ENCODE assay signal across 9 cellular contexts in the genomic region with DNA sequence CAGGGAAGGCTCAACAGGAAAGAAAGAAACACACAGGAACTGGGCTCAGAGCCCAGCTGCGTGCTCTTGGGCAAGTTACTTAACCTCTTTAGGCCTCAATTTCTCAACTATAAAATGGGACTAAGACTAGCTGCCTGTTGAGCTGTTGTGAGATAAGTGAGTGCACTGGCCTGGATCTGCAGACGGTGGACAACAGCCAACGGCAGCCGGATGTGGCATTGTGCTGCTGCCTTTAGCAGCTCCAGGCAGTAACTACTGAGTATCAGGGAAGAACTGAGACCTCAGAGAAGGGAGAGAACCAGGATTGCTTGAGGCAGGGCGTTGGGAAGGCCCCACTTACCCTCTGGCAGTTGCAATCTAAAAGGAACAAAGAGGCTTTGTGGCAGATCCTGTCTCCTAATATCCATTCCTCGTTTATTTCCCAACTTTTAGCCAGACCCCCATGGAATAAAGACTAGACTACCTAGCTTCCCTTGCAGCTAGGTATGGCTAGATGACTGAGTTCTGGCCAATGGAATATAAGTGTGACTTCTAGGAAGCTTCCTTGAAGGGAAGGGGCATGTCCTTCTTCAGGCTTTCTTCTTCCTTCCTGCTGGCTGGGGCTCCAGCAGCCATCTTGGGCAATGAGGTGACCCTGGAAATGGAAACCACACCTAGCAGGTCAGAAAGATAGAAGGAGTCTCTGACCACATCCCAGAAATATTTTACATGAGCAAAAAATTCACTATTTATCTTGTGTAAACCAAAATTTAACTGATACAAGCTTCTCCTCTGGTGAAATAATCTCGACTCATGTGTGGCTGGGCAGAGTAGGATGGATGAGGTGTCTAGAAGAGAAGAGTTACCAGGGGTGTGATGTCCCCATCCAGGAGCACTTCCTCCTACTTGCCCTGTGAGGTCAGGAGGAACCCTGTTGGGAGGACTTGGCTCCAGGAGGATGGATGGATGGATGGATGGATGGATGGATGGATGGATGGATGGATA.
A peak's percentile ranks its signal among the peaks of the same experiment; 100 is the strongest.
DNase-seq lines count a peak whose midpoint lies in the region; ATAC-seq and TF ChIP-seq lines count a peak whose summit lies in the region.
"Had no signal": no experiment of that assay in that cellular context is flagged by ENCODE, and none has a peak within 500 bp of the region (broad histone marks: within the 10 kb centered on the region; RNA-seq: fewer than 3 reads in every experiment).

No MANE protein-coding gene starts in this region.

- H3K27me3 ChIP-seq in CD8-positive, alpha-beta memory T cell (ENCODE audit: insufficient read depth, low read length, poor library complexity, severe bottlenecking): no peaks in the 10 kb centered on the region
- H3K27me3 ChIP-seq in sigmoid colon: no peaks in the 10 kb centered on the region

- no peak overlapping the region for H3K4me3 Mint-ChIP-seq in CD8-positive, alpha-beta memory T cell
- no peak overlapping the region for H3K4me3 Mint-ChIP-seq in stimulated activated effector memory CD8-positive, alpha-beta T cell treated with anti-CD3 and anti-CD28 coated beads, Interleukin-12 subunit alpha, Interleukin-12 subunit beta, amount 100 ng/mL, for 72 hours

- TF ChIP-seq CTCF in sigmoid colon (IDR thresholded peaks at IDR 0.05): no peak

- intact Hi-C loops in left cardiac atrium (cut with DNase I) (loop anchor here in 1 of 2 donors (5.0 kb wide), 1 partner anchor 47 kb away; no protein-coding TSS in a partner anchor), sigmoid colon (cut with DNase I) (no loop called here), head of caudate nucleus (cut with DNase I) (no loop called here)

- peaks cover 0 to 3% (median 0%) of the 10 kb centered on the region in 5 donors for H3K9me3 Mint-ChIP-seq in CD8-positive, alpha-beta memory T cell
- no peaks in the 10 kb centered on the region for H3K9me3 Mint-ChIP-seq in stimulated activated effector memory CD8-positive, alpha-beta T cell treated with anti-CD3 and anti-CD28 coated beads, Interleukin-12 subunit alpha, Interleukin-12 subunit beta, amount 100 ng/mL, for 72 hours

- H3K4me3 ChIP-seq in CD8-positive, alpha-beta memory T cell (ENCODE audit: low read length): no peak overlapping the region
- no peak overlapping the region for H3K4me3 ChIP-seq in sigmoid colon

- peak overlapping the region; percentile 85 for H3K27ac ChIP-seq in CD8-positive, alpha-beta memory T cell (ENCODE audit: low read depth, low read length)
- H3K27ac ChIP-seq in angular gyrus (ENCODE audit: low read depth, low read length): peak overlapping the region; percentile 25
- peak overlapping the region; percentile 71 to 84 (median 76) for H3K27ac ChIP-seq in sigmoid colon

- ATAC-seq in left cardiac atrium (peak; percentile 17 to 35), GM21528 (IDR thresholded peaks at IDR 0.05; ENCODE audit: low FRiP score, unreplicated experiment) (no peak)
- no peak for ATAC-seq in stimulated activated effector memory CD8-positive, alpha-beta T cell treated with anti-CD3 and anti-CD28 coated beads, Interleukin-12 subunit alpha, Interleukin-12 subunit beta, amount 100 ng/mL, for 72 hours

- peaks cover 0 to 5% (median 0%) of the 10 kb centered on the region in 3 donors for H3K4me1 Mint-ChIP-seq in CD8-positive, alpha-beta memory T cell
- H3K4me1 Mint-ChIP-seq in stimulated activated effector memory CD8-positive, alpha-beta T cell treated with anti-CD3 and anti-CD28 coated beads, Interleukin-12 subunit alpha, Interleukin-12 subunit beta, amount 100 ng/mL, for 72 hours: peaks cover 39% of the 10 kb centered on the region

- H3K36me3 ChIP-seq in CD8-positive, alpha-beta memory T cell (ENCODE audit: insufficient read depth, low read length): no peaks in the 10 kb centered on the region
- H3K36me3 ChIP-seq in sigmoid colon: no peaks in the 10 kb centered on the region

- no peak for DNase-seq in CD8-positive, alpha-beta memory T cell
- peak; percentile 77 for DNase-seq in left cardiac atrium
- no peak for DNase-seq in sigmoid colon
- no peak for DNase-seq in NCI-H748 treated with DMSO at 0.1 percent for 48 hours (lab: John Stamatoyannopoulos, UW)
- no peak for DNase-seq in stimulated activated effector memory CD8-positive, alpha-beta T cell treated with anti-CD3 and anti-CD28 coated beads, Interleukin-12 subunit alpha, Interleukin-12 subunit beta, amount 100 ng/mL, for 72 hours (ENCODE audit: low spot score in 2 of 2)
- no peak for DNase-seq in head of caudate nucleus
- DNase-seq: NK-92 treated with Interleukin-12 subunit alpha and Interleukin-12 subunit beta, amount 100 ng/mL, for 24 hours had no signal

- POLR2A ChIA-PET in CD8-positive, alpha-beta memory T cell (lab: Charles Lee): no interaction called here

- H3K27ac Mint-ChIP-seq in CD8-positive, alpha-beta memory T cell: no peak overlapping the region
- no peak overlapping the region for H3K27ac Mint-ChIP-seq in stimulated activated effector memory CD8-positive, alpha-beta T cell treated with anti-CD3 and anti-CD28 coated beads, Interleukin-12 subunit alpha, Interleukin-12 subunit beta, amount 100 ng/mL, for 72 hours

- peaks cover 2 to 22% of the 10 kb centered on the region in 2 donors for H3K27me3 Mint-ChIP-seq in CD8-positive, alpha-beta memory T cell

- H3K9me3 ChIP-seq in CD8-positive, alpha-beta memory T cell (ENCODE audit: low read length): no peaks in the 10 kb centered on the region
- no peaks in the 10 kb centered on the region for H3K9me3 ChIP-seq in sigmoid colon

- no peak for TF ChIP-seq POLR2A in sigmoid colon (IDR thresholded peaks at IDR 0.05)

- TF ChIP-seq EP300 in sigmoid colon (IDR thresholded peaks at IDR 0.05): no peak

- H3K36me3 Mint-ChIP-seq in CD8-positive, alpha-beta memory T cell: no peaks in the 10 kb centered on the region
- no peaks in the 10 kb centered on the region for H3K36me3 Mint-ChIP-seq in stimulated activated effector memory CD8-positive, alpha-beta T cell treated with anti-CD3 and anti-CD28 coated beads, Interleukin-12 subunit alpha, Interleukin-12 subunit beta, amount 100 ng/mL, for 72 hours

- CTCF ChIA-PET in CD8-positive, alpha-beta memory T cell (lab: Charles Lee): interaction anchor here (0.9 kb wide), 1 partner anchor 10 kb away, joined by 3 read pairs; no protein-coding TSS in a partner anchor

- 66 to 67% methylated on average over 7 of the region's 7 CpGs for WGBS in sigmoid colon, 2 donors

- no peaks in the 10 kb centered on the region for H3K4me1 ChIP-seq in CD8-positive, alpha-beta memory T cell (ENCODE audit: insufficient read depth, low read length)
- peaks cover 0 to 54% (median 48%) of the 10 kb centered on the region in 4 donors for H3K4me1 ChIP-seq in sigmoid colon

Comparison
In these comparisons a context has a peak if more than half of its experiments do, and no peak if none do; other contexts are left out.
1. H3K27ac ChIP-seq: peak in every context shown above with its lines; median percentile 85 in CD8-positive, alpha-beta memory T cell; 76 in sigmoid colon; 25 in angular gyrus.
2. ATAC-seq: peak in left cardiac atrium (2 of 2); none in stimulated activated effector memory CD8-positive, alpha-beta T cell treated with anti-CD3 and anti-CD28 coated beads, Interleukin-12 subunit alpha, Interleukin-12 subunit beta, amount 100 ng/mL, for 72 hours (single experiment) and GM21528 (single experiment).